In the genomic region with DNA sequence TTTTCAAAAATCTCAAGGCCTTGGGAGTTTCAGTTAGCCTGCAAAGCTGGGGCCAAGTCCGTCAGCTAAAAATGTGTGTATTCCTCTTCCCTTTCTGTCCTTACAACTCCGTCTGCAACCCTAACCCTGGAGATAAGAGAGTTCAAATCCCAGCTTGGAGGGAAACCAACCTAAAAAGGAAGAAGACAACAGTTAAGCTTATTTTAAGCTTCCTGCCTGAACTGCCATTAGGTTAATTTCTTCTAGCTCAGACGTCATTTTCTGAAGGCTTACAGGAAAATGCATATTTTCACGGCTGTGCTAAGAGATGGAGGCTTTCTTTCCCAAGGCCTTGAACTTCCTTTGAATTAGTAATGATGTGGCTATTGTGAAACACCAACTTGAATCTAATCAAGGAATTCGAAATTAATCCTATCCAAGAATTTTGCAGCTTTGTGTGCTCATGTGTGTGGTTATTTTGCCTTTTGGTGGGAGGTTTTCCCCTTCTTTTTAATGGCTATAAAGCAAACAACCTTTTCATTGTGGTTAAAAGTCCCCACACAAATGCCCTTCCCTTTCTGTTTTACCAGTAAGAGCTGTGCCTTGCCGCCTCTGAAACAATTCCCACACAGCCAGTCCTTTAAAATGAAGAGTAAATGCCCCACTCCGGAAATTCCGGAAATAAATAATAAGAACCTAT, we compare ENCODE assay signal across 16 cellular contexts.
DNase-seq lines count a peak whose midpoint lies in the region; FAIRE-seq and TF ChIP-seq lines count a peak whose summit lies in the region.
"Had no signal": no experiment of that assay in that cellular context is flagged by ENCODE, and none has a peak within 500 bp of the region (broad histone marks: within the 10 kb centered on the region; RNA-seq: fewer than 3 reads in every experiment).

No MANE protein-coding gene starts in this region.

- no peak overlapping the region for H2BK5ac ChIP-seq in H9 (ENCODE audit: insufficient read length, low read length)

- no peak overlapping the region for H3K4me3 ChIP-seq in astrocyte (ENCODE audit: insufficient read depth, low read depth, low read length)
- H3K4me3 ChIP-seq in fibroblast of pulmonary artery (replicated peaks; ENCODE audit: low read depth, low read length), result no peak overlapping the region
- no peak overlapping the region for H3K4me3 ChIP-seq in smooth muscle cell

- H3K36me3 ChIP-seq in astrocyte (ENCODE audit: insufficient read depth, low read length), result no peaks in the 10 kb centered on the region
- no peaks in the 10 kb centered on the region for H3K36me3 ChIP-seq in smooth muscle cell (ENCODE audit: low read depth)

- H3K79me1 ChIP-seq in H9 (ENCODE audit: insufficient read depth, low read depth, low read length, poor library complexity, severe bottlenecking), result no peaks in the 10 kb centered on the region

- H3K79me2 ChIP-seq in H9 (ENCODE audit: insufficient read depth, low read length) (no peaks in the 10 kb centered on the region), astrocyte (ENCODE audit: insufficient read depth, low read length) (no peaks in the 10 kb centered on the region), smooth muscle cell (ENCODE audit: low read depth) (no peaks in the 10 kb centered on the region)

- H3K9ac ChIP-seq in H9 (ENCODE audit: extremely low read depth, insufficient read length, low read length) (no peak overlapping the region), astrocyte (ENCODE audit: low read length) (no peak overlapping the region), smooth muscle cell (ENCODE audit: low read depth) (no peak overlapping the region)

- no peaks in the 10 kb centered on the region for H3K27me3 Mint-ChIP-seq in H9 (ENCODE audit: low read depth)
- peaks cover 3% of the 10 kb centered on the region for H3K27me3 Mint-ChIP-seq in astrocyte (ENCODE audit: low read depth, unreplicated experiment)
- H3K27me3 Mint-ChIP-seq: activated CD4-positive, alpha-beta T cell treated with anti-CD3 and anti-CD28 coated beads, Interleukin-2, amount 10 ng/mL, durations not matched to agents 24 days and 14 days; activated naive CD8-positive, alpha-beta T cell treated with anti-CD3 and anti-CD28 coated beads, Interleukin-2, amount 10 ng/mL, durations not matched to agents 7 days and 5 days; stimulated activated memory B cell treated with anti-CD40 and anti-IgM and Interleukin-4, amounts not matched to agents 10 μg/mL and 1 μg/mL and 100 μg/mL, for 72 hours; type B pancreatic cell had no signal

- H3K4me1 Mint-ChIP-seq in H9 (peaks cover 4 to 9% of the 10 kb centered on the region in 2 experiments), astrocyte (ENCODE audit: low read depth, unreplicated experiment) (no peaks in the 10 kb centered on the region)

- H4K91ac ChIP-seq in H9 (ENCODE audit: insufficient read length, low read depth, low read length), result no peak overlapping the region

- H3K18ac ChIP-seq in H9 (ENCODE audit: insufficient read length, low read depth, low read length), result no peak overlapping the region

- H2AFZ ChIP-seq in H9 (ENCODE audit: low read length) (no peak overlapping the region), astrocyte (ENCODE audit: low read depth, low read length) (peak overlapping the region; percentile 19), smooth muscle cell (ENCODE audit: low read depth) (no peak overlapping the region)

- H2BK15ac ChIP-seq in H9 (ENCODE audit: low read depth, low read length), result no peak overlapping the region

- no peak overlapping the region for H3K4me2 ChIP-seq in H9 (ENCODE audit: insufficient read depth, insufficient read length, low read length)
- H3K4me2 ChIP-seq in astrocyte (ENCODE audit: low read length), result peak overlapping the region; percentile 11
- peak overlapping the region; percentile 29 for H3K4me2 ChIP-seq in smooth muscle cell

- H2BK20ac ChIP-seq in H9 (ENCODE audit: low read depth, low read length, poor library complexity, severe bottlenecking), result no peak overlapping the region

- no CpG with 5 or more reads among the region's 8 CpGs for WGBS in H9 (ENCODE audit: extremely low coverage, insufficient read length, low lambda C conversion rate)
- 34% methylated on average over 8 of the region's 8 CpGs for WGBS in smooth muscle cell (ENCODE audit: low lambda C conversion rate)

- no peaks in the 10 kb centered on the region for H3K23me2 ChIP-seq in H9 (ENCODE audit: insufficient read length, low read depth, low read length, poor library complexity, severe bottlenecking)

- TF ChIP-seq CTCF in H9 (conservative IDR thresholded peaks at IDR 0.05), result no peak
- TF ChIP-seq CTCF in astrocyte (IDR thresholded peaks at IDR 0.05; ENCODE audit: insufficient read depth, low read depth, low read length), result no peak
- TF ChIP-seq CTCF in fibroblast of pulmonary artery (IDR thresholded peaks at IDR 0.05; ENCODE audit: low read length, missing control alignments), result no peak
- no peak for TF ChIP-seq CTCF in smooth muscle cell (IDR thresholded peaks at IDR 0.05; ENCODE audit: borderline replicate concordance, insufficient read depth, poor library complexity, severe bottlenecking)

- FAIRE-seq in astrocyte (lab: Jason Lieb, UNC) (no peak), H54 (lab: Jason Lieb, UNC) (no peak)
- FAIRE-seq: colon had no signal

- H3F3A ChIP-seq in smooth muscle cell (ENCODE audit: low read depth), result peaks cover 7% of the 10 kb centered on the region

- H3K36me3 Mint-ChIP-seq in H9 (ENCODE audit: insufficient read depth in 1 of 3, low read depth in 3 of 3) (peaks cover 0 to 1% (median 0%) of the 10 kb centered on the region in 3 experiments; a peak in 1 of 7 replicates), astrocyte (ENCODE audit: low read depth, unreplicated experiment) (no peaks in the 10 kb centered on the region)
- H3K36me3 Mint-ChIP-seq: type B pancreatic cell had no signal

- no peak overlapping the region for H3T11ph ChIP-seq in H9 (ENCODE audit: low read length)

- H3K23ac ChIP-seq in H9 (ENCODE audit: insufficient read length, low read depth, low read length), result no peak overlapping the region

- H2BK120ac ChIP-seq in H9 (ENCODE audit: low read depth, low read length, poor library complexity, severe bottlenecking), result no peak overlapping the region

- H3K9me3 Mint-ChIP-seq in H9 (no peaks in the 10 kb centered on the region; a peak in 1 of 5 replicates), astrocyte (ENCODE audit: unreplicated experiment) (peaks cover 3% of the 10 kb centered on the region)
- H3K9me3 Mint-ChIP-seq: activated CD4-positive, alpha-beta T cell treated with anti-CD3 and anti-CD28 coated beads, Interleukin-2, amount 10 ng/mL, durations not matched to agents 24 days and 14 days; T-helper 2 cell treated with Interferon-gamma antibody and Interleukin-4, amounts not matched to agents 5 μg/mL and 100 μg/mL, for 36 hours had no signal

- H3K4ac ChIP-seq in H9 (ENCODE audit: low read depth, low read length), result no peak overlapping the region

- TF ChIP-seq POLR2A in H54 (IDR thresholded peaks at IDR 0.05; ENCODE audit: low read depth, low read length), result no peak

- H2BK12ac ChIP-seq in H9 (ENCODE audit: insufficient read length, low read depth, low read length), result no peak overlapping the region

- H2AK5ac ChIP-seq in H9 (ENCODE audit: insufficient read length, low read length), result no peak overlapping the region

- no peak overlapping the region for H3K14ac ChIP-seq in H9 (ENCODE audit: insufficient read depth, low read length)

- no peak overlapping the region for H4K8ac ChIP-seq in H9 (replicated peaks; ENCODE audit: insufficient read length, low read depth, low read length)

- H3K27ac ChIP-seq in H9 (ENCODE audit: insufficient read length, low read depth, low read length) (no peak overlapping the region), astrocyte (ENCODE audit: low read depth, low read length) (no peak overlapping the region), smooth muscle cell (ENCODE audit: low read depth) (peak overlapping the region; percentile 77)

- no peaks in the 10 kb centered on the region for H4K20me1 ChIP-seq in H9 (ENCODE audit: control insufficient read depth, insufficient read depth, insufficient read length)
- no peaks in the 10 kb centered on the region for H4K20me1 ChIP-seq in astrocyte (ENCODE audit: insufficient read depth, low read length)
- no peaks in the 10 kb centered on the region for H4K20me1 ChIP-seq in smooth muscle cell (ENCODE audit: low read depth)

- H3K4me3 Mint-ChIP-seq in H9 (no peak overlapping the region), astrocyte (ENCODE audit: unreplicated experiment) (no peak overlapping the region)
- H3K4me3 Mint-ChIP-seq: activated CD4-positive, alpha-beta T cell treated with anti-CD3 and anti-CD28 coated beads, Interleukin-2, amount 10 ng/mL, durations not matched to agents 24 days and 14 days; activated naive CD8-positive, alpha-beta T cell treated with anti-CD3 and anti-CD28 coated beads, Interleukin-2, amount 10 ng/mL, durations not matched to agents 7 days and 5 days; nephron progenitor cell; stimulated activated memory B cell treated with anti-CD40 and anti-IgM and Interleukin-4, amounts not matched to agents 10 μg/mL and 1 μg/mL and 100 μg/mL, for 72 hours; T-helper 2 cell treated with Interferon-gamma antibody and Interleukin-4, amounts not matched to agents 5 μg/mL and 100 μg/mL, for 36 hours; type B pancreatic cell had no signal

- DNase-seq in H9 (no peak), astrocyte (ENCODE audit: low read depth) (peak; percentile 74), fibroblast of pulmonary artery (ENCODE audit: low read depth) (peak; percentile 73), smooth muscle cell (lab: John Stamatoyannopoulos, UW; ENCODE audit: unreplicated experiment) (no peak), H54 (ENCODE audit: insufficient read length, low spot score) (no peak)
- DNase-seq in activated T-cell treated with anti-CD3 and anti-CD28 coated beads, Interleukin-2, amount 50 U/mL, for 48 hours, result no peak
- no peak for DNase-seq in central memory CD4-positive, alpha-beta T cell
- DNase-seq: activated CD4-positive, alpha-beta T cell treated with anti-CD3 and anti-CD28 coated beads, Interleukin-2, amount 10 ng/mL, durations not matched to agents 24 days and 14 days; activated naive CD8-positive, alpha-beta T cell treated with anti-CD3 and anti-CD28 coated beads, Interleukin-2, amount 10 ng/mL, durations not matched to agents 7 days and 5 days; activated T-cell treated with anti-CD3 and anti-CD28 coated beads for 4 hours; HCEC 1CT; nephron progenitor cell had no signal

- no peak overlapping the region for H3K56ac ChIP-seq in H9 (ENCODE audit: insufficient read length, low read depth, low read length)

- peaks cover 3% of the 10 kb centered on the region; the same call in 1 of the 2 replicates for H3K4me1 ChIP-seq in H9 (ENCODE audit: insufficient read depth, low read length)
- no peaks in the 10 kb centered on the region for H3K4me1 ChIP-seq in astrocyte (ENCODE audit: insufficient read depth, low read length)
- no peaks in the 10 kb centered on the region for H3K4me1 ChIP-seq in smooth muscle cell (ENCODE audit: low read depth)

- H3K27ac Mint-ChIP-seq in H9 (peak overlapping the region in 2 of 3 experiments; percentile 25 to 59; a peak in 2 of 7 replicates), astrocyte (ENCODE audit: unreplicated experiment) (no peak overlapping the region)
- H3K27ac Mint-ChIP-seq: activated CD4-positive, alpha-beta T cell treated with anti-CD3 and anti-CD28 coated beads, Interleukin-2, amount 10 ng/mL, durations not matched to agents 24 days and 14 days; activated naive CD8-positive, alpha-beta T cell treated with anti-CD3 and anti-CD28 coated beads, Interleukin-2, amount 10 ng/mL, durations not matched to agents 7 days and 5 days; nephron progenitor cell; stimulated activated memory B cell treated with anti-CD40 and anti-IgM and Interleukin-4, amounts not matched to agents 10 μg/mL and 1 μg/mL and 100 μg/mL, for 72 hours; T-helper 2 cell treated with Interferon-gamma antibody and Interleukin-4, amounts not matched to agents 5 μg/mL and 100 μg/mL, for 36 hours; type B pancreatic cell had no signal

- H3K27me3 ChIP-seq in H9 (ENCODE audit: insufficient read depth, low read length) (no peaks in the 10 kb centered on the region), astrocyte (ENCODE audit: insufficient read depth, low read length) (no peaks in the 10 kb centered on the region), smooth muscle cell (ENCODE audit: low read depth) (no peaks in the 10 kb centered on the region)

- H3K9me3 ChIP-seq in H9 (ENCODE audit: control insufficient read depth, low read depth, low read length) (no peaks in the 10 kb centered on the region), astrocyte (ENCODE audit: insufficient read depth, low read depth, low read length) (no peaks in the 10 kb centered on the region), smooth muscle cell (replicated peaks; ENCODE audit: low read depth) (no peaks in the 10 kb centered on the region)

- no peak overlapping the region for H4K5ac ChIP-seq in H9 (ENCODE audit: insufficient read length, low read depth, low read length)

Comparison
In these comparisons a context has a peak if more than half of its experiments do, and no peak if none do; other contexts are left out.
1. DNase-seq: peak in astrocyte (single experiment) and fibroblast of pulmonary artery (single experiment); none in H9 (single experiment), smooth muscle cell (single experiment), activated T-cell treated with anti-CD3 and anti-CD28 coated beads, Interleukin-2, amount 50 U/mL, for 48 hours (0 of 2), H54 (single experiment) and central memory CD4-positive, alpha-beta T cell (single experiment).